20 cellular contexts compared by ENCODE assay signal in genomic region chr11:89516496-89516895, GRCh38. TPM values are rescaled to one million over a fixed set of nuclear protein-coding genes. Genes with fewer than 3 reads are reported as not detected.
"Had no signal": no experiment of that assay in that cellular context is flagged by ENCODE, and none has a peak within 500 bp of the region (broad histone marks: within the 10 kb centered on the region; RNA-seq: fewer than 3 reads in every experiment).

No MANE protein-coding gene starts in this region.

- H3K4me1 ChIP-seq: heart left ventricle, pancreas, suprapubic skin, thyroid gland, upper lobe of right lung, vagina had no signal

- H3K27me3 Mint-ChIP-seq: progenitor cell of endocrine pancreas had no signal

- H3K36me3 ChIP-seq: heart left ventricle, pancreas, suprapubic skin, thyroid gland, upper lobe of right lung, vagina had no signal

- H3K36me3 Mint-ChIP-seq: natural killer cell; stimulated activated effector memory CD8-positive, alpha-beta T cell treated with anti-CD3 and anti-CD28 coated beads, Interleukin-12 subunit alpha, Interleukin-12 subunit beta, amount 100 ng/mL, for 72 hours had no signal

- H3K9me3 ChIP-seq: pancreas, suprapubic skin, thyroid gland, upper lobe of right lung, vagina had no signal

- H3K4me3 Mint-ChIP-seq: endodermal cell; natural killer cell; stimulated activated effector memory CD8-positive, alpha-beta T cell treated with anti-CD3 and anti-CD28 coated beads, Interleukin-12 subunit alpha, Interleukin-12 subunit beta, amount 100 ng/mL, for 72 hours had no signal

- H3K4me1 Mint-ChIP-seq: natural killer cell; stimulated activated effector memory CD8-positive, alpha-beta T cell treated with anti-CD3 and anti-CD28 coated beads, Interleukin-12 subunit alpha, Interleukin-12 subunit beta, amount 100 ng/mL, for 72 hours had no signal

- H3K27ac ChIP-seq: heart left ventricle, pancreas, suprapubic skin, thyroid gland, upper lobe of right lung, vagina had no signal

- H3K27me3 ChIP-seq: heart left ventricle, pancreas, suprapubic skin, thyroid gland, upper lobe of right lung, vagina had no signal

- H3K4me3 ChIP-seq: coronary artery, heart left ventricle, pancreas, suprapubic skin, thyroid gland, upper lobe of right lung, vagina had no signal

- H3K27ac Mint-ChIP-seq: endodermal cell; natural killer cell; progenitor cell of endocrine pancreas; stimulated activated effector memory CD8-positive, alpha-beta T cell treated with anti-CD3 and anti-CD28 coated beads, Interleukin-12 subunit alpha, Interleukin-12 subunit beta, amount 100 ng/mL, for 72 hours had no signal

- DNase-seq: effector CD4-positive, alpha-beta T cell; endodermal cell; heart left ventricle; hypothalamus; kidney glomerular epithelial cell; natural killer cell; occipital lobe; pancreas; right cardiac atrium; stimulated activated CD4-positive, alpha-beta T cell treated with anti-CD3 and anti-CD28 coated beads, Interleukin-4, amount 100 ng/mL, for 1 hour; stimulated activated CD8-positive, alpha-beta memory T cell treated with anti-CD3 and anti-CD28 coated beads, Interleukin-4, amount 100 ng/mL, for 48 hours; stimulated activated naive CD8-positive, alpha-beta T cell treated with anti-CD3 and anti-CD28 coated beads, Interleukin-15, Interleukin-2, amounts not matched to agents 100 U/mL and 50 U/mL, for 24 hours; thyroid gland; upper lobe of right lung had no signal

RNA-seq across cellular contexts. Expression of gene NOX4, which starts 25.3 kb away (rescaled TPM):
- total RNA-seq: myocyte, natural killer cell had no signal
